In genomic region chr11:117410861-117411725, GRCh38 we compare ENCODE assay signal across 1 cellular context.
TF ChIP-seq lines count a peak whose summit lies in the region.

No MANE protein-coding gene starts in this region.

TF ChIP-seq in K562, 482 proteins besides CTCF, POLR2A, EP300 and RAD21 (continued from another document):
- TF ChIP-seq ZNF518B (CRISPR knock-in tag; IDR thresholded peaks at IDR 0.05) (no peak), TAF9B (IDR thresholded peaks at IDR 0.05; ENCODE audit: partially characterized antibody) (no peak), SMARCC2 (IDR thresholded peaks at IDR 0.05; ENCODE audit: low read depth) (no peak), CEBPB (tag; IDR thresholded peaks at IDR 0.05) (no peak), ILF3 (IDR thresholded peaks at IDR 0.05; ENCODE audit: borderline replicate concordance) (no peak), SAFB (IDR thresholded peaks at IDR 0.05; ENCODE audit: borderline replicate concordance, low read depth, low read length) (no peak), MYC (IDR thresholded peaks at IDR 0.05; ENCODE audit: low read depth, low read length) (no peak), MYC (CRISPR knock-in tag; IDR thresholded peaks at IDR 0.05; ENCODE audit: borderline replicate concordance, low read depth) (no peak), ZFX (CRISPR knock-in tag; IDR thresholded peaks at IDR 0.05) (no peak), SMARCA5 (IDR thresholded peaks at IDR 0.05) (no peak)
TF ChIP-seq in K562: peak in this region for 0.
